8 cellular contexts compared by ENCODE assay signal in the genomic region with DNA sequence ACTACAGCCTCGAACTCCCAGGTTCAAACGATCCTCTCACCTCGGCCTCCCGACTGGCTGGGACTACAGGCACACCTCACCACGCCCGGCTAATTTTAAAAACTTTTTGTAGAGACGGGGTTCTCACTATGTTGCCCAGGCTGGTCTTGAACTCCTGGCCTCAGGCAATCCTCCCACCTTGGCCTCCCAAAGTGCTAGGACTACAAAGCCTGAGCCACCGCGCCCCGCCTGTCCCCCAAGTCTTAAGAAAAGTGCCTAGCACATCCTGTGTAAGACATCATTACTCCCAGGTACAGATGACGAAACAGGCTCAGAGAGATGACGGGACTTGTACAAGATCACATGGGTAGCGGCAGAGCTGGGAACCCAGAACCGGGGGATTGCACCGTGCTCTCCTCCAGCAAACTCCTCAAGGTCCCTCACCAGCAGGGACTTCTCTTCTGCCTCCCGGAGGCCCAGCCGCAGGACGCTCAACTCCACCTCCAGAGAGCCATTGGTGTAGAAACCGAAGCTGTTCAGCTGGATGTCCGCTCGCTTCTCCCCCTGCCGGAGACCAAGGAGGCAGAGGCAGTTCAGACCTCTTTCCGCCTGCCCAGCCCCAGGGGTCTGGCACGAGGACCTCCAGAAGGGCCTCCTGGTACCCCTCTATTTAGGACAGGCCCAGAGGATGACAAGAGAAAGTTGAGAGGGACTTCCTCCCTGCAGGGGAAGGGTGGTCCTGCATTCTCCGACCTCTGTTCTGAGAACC. TPM values are rescaled to one million over a fixed set of nuclear protein-coding genes. Genes with fewer than 3 reads are reported as not detected.
DNase-seq lines count a peak whose midpoint lies in the region; ATAC-seq, FAIRE-seq and TF ChIP-seq lines count a peak whose summit lies in the region.

No MANE protein-coding gene starts in this region.

- 35% methylated on average over 25 of the region's 25 CpGs for WGBS in hepatocyte (ENCODE audit: low lambda C conversion rate, missing lambda C conversion rate)

- H3K4me3 ChIP-seq in astrocyte (ENCODE audit: insufficient read depth, low read depth, low read length) = peak overlapping the region; percentile 79
- H3K4me3 ChIP-seq in hepatocyte = peak overlapping the region; percentile 71

- H4K20me1 ChIP-seq in astrocyte (ENCODE audit: insufficient read depth, low read length) (no peaks in the 10 kb centered on the region), hepatocyte (ENCODE audit: insufficient read depth, poor library complexity, severe bottlenecking) (no peaks in the 10 kb centered on the region)

- no peak for FAIRE-seq in astrocyte (lab: Jason Lieb, UNC)

- H3K27me3 Mint-ChIP-seq in T-helper 2 cell treated with Interferon-gamma antibody and Interleukin-4, amounts not matched to agents 5 μg/mL and 100 μg/mL, for 36 hours (ENCODE audit: low read depth) = no peaks in the 10 kb centered on the region
- H3K27me3 Mint-ChIP-seq in astrocyte (ENCODE audit: low read depth, unreplicated experiment) = no peaks in the 10 kb centered on the region

- H3K27ac Mint-ChIP-seq in T-helper 2 cell treated with Interferon-gamma antibody and Interleukin-4, amounts not matched to agents 5 μg/mL and 100 μg/mL, for 36 hours = peak overlapping the region; percentile 99
- peak overlapping the region; percentile 93 for H3K27ac Mint-ChIP-seq in astrocyte (ENCODE audit: unreplicated experiment)

- H3K9ac ChIP-seq in ES-I3 (ENCODE audit: low read depth, low read length) (peak overlapping the region; percentile 85), astrocyte (ENCODE audit: low read length) (peak overlapping the region; percentile 89)

- no peaks in the 10 kb centered on the region for H3K9me2 ChIP-seq in hepatocyte (replicated peaks; ENCODE audit: insufficient read depth)

- H3K9me3 ChIP-seq in ES-I3 (ENCODE audit: control insufficient read depth, insufficient read depth, low read length) = no peaks in the 10 kb centered on the region
- no peaks in the 10 kb centered on the region for H3K9me3 ChIP-seq in astrocyte (ENCODE audit: insufficient read depth, low read depth, low read length)
- H3K9me3 ChIP-seq in hepatocyte (ENCODE audit: low read depth) = no peaks in the 10 kb centered on the region

- DNase-seq in Kasumi-1 (lab: John Stamatoyannopoulos, UW) = peak; percentile 85
- peak; percentile 79 for DNase-seq in T-helper 2 cell treated with Interferon-gamma antibody and Interleukin-4, amounts not matched to agents 5 μg/mL and 100 μg/mL, for 36 hours (ENCODE audit: low spot score)
- peak; percentile 79 for DNase-seq in astrocyte (ENCODE audit: low read depth)
- peak; percentile 93 for DNase-seq in hepatocyte (ENCODE audit: low spot score)
- DNase-seq in putamen (ENCODE audit: low spot score) = peak; percentile 50
- no peak for DNase-seq in OCI-M2 (lab: John Stamatoyannopoulos, UW; ENCODE audit: unreplicated experiment)

- H3K36me3 Mint-ChIP-seq in T-helper 2 cell treated with Interferon-gamma antibody and Interleukin-4, amounts not matched to agents 5 μg/mL and 100 μg/mL, for 36 hours (ENCODE audit: low read depth) = peaks cover 17% of the 10 kb centered on the region
- peaks cover 4% of the 10 kb centered on the region for H3K36me3 Mint-ChIP-seq in astrocyte (ENCODE audit: low read depth, unreplicated experiment)

- H3K4me3 Mint-ChIP-seq in T-helper 2 cell treated with Interferon-gamma antibody and Interleukin-4, amounts not matched to agents 5 μg/mL and 100 μg/mL, for 36 hours = peak overlapping the region; percentile 98
- H3K4me3 Mint-ChIP-seq in astrocyte (ENCODE audit: unreplicated experiment) = peak overlapping the region; percentile 99

- peak overlapping the region; percentile 55 for H2AFZ ChIP-seq in astrocyte (ENCODE audit: low read depth, low read length)
- peak overlapping the region; percentile 50 for H2AFZ ChIP-seq in hepatocyte

- H3K4me1 ChIP-seq in ES-I3 (ENCODE audit: insufficient read depth, low read length) = peaks cover 18% of the 10 kb centered on the region
- H3K4me1 ChIP-seq in astrocyte (ENCODE audit: insufficient read depth, low read length) = peaks cover 25% of the 10 kb centered on the region
- peaks cover 26% of the 10 kb centered on the region for H3K4me1 ChIP-seq in hepatocyte (ENCODE audit: insufficient read depth)

- TF ChIP-seq CTCF in astrocyte (IDR thresholded peaks at IDR 0.05; ENCODE audit: insufficient read depth, low read depth, low read length) (peak; percentile 50), hepatocyte (IDR thresholded peaks at IDR 0.05; ENCODE audit: poor library complexity) (peak; percentile 66)

- no peak for ATAC-seq in GM19452 (IDR thresholded peaks at IDR 0.05; ENCODE audit: unreplicated experiment)

- H3K79me2 ChIP-seq in astrocyte (ENCODE audit: insufficient read depth, low read length) (peaks cover 25% of the 10 kb centered on the region), hepatocyte (peaks cover 31% of the 10 kb centered on the region)

- H3K27me3 ChIP-seq in astrocyte (ENCODE audit: insufficient read depth, low read length) (no peaks in the 10 kb centered on the region), hepatocyte (no peaks in the 10 kb centered on the region)

- no peaks in the 10 kb centered on the region for H3K36me3 ChIP-seq in ES-I3 (ENCODE audit: insufficient read depth, low read length)
- H3K36me3 ChIP-seq in astrocyte (ENCODE audit: insufficient read depth, low read length) = no peaks in the 10 kb centered on the region
- H3K36me3 ChIP-seq in hepatocyte (replicated peaks; ENCODE audit: insufficient read depth, low read depth) = no peaks in the 10 kb centered on the region

- H3K9me3 Mint-ChIP-seq in T-helper 2 cell treated with Interferon-gamma antibody and Interleukin-4, amounts not matched to agents 5 μg/mL and 100 μg/mL, for 36 hours = no peaks in the 10 kb centered on the region
- peaks cover 3% of the 10 kb centered on the region for H3K9me3 Mint-ChIP-seq in astrocyte (ENCODE audit: unreplicated experiment)

- H3K4me1 Mint-ChIP-seq in T-helper 2 cell treated with Interferon-gamma antibody and Interleukin-4, amounts not matched to agents 5 μg/mL and 100 μg/mL, for 36 hours (ENCODE audit: low read depth) = peaks cover 29% of the 10 kb centered on the region
- peaks cover 16% of the 10 kb centered on the region for H3K4me1 Mint-ChIP-seq in astrocyte (ENCODE audit: low read depth, unreplicated experiment)

- H3K4me2 ChIP-seq in astrocyte (ENCODE audit: low read length) = peak overlapping the region; percentile 95
- H3K4me2 ChIP-seq in hepatocyte = peak overlapping the region; percentile 87

- H3K27ac ChIP-seq in astrocyte (ENCODE audit: low read depth, low read length) = peak overlapping the region; percentile 93
- peak overlapping the region; percentile 95 for H3K27ac ChIP-seq in hepatocyte

RNA-seq across cellular contexts. Expression of gene GPR108, which starts 1.0 kb away (rescaled TPM):
- total RNA-seq in astrocyte = 41.6 and 50.9 TPM in 2 replicates
- 59.0 and 66.6 TPM in 2 replicates for total RNA-seq in hepatocyte
- polyA plus RNA-seq in hepatocyte = 120 TPM in 2 replicates

RNA-seq across cellular contexts. Expression of gene TRIP10, which starts 3.1 kb away (rescaled TPM):
- total RNA-seq in astrocyte (36.3 and 41.4 TPM in 2 replicates), hepatocyte (48.8 and 50.5 TPM in 2 replicates)
- 79.5 and 85.7 TPM in 2 replicates for polyA plus RNA-seq in hepatocyte

RNA-seq across cellular contexts. Expression of gene C3, which starts 15.9 kb away (rescaled TPM):
- total RNA-seq in astrocyte (0.77 and 2.4 TPM in 2 replicates), hepatocyte (563 and 814 TPM in 2 replicates)
- 493 and 556 TPM in 2 replicates for polyA plus RNA-seq in hepatocyte

RNA-seq across cellular contexts. Expression of gene SH2D3A, which starts 30.9 kb away (rescaled TPM):
- 0.91 and 2.6 TPM in 2 replicates for total RNA-seq in astrocyte
- 14.8 and 18.9 TPM in 2 replicates for total RNA-seq in hepatocyte
- 19.6 and 26.0 TPM in 2 replicates for polyA plus RNA-seq in hepatocyte

RNA-seq across cellular contexts. Expression of gene VAV1, which starts 36.2 kb away (rescaled TPM):
- total RNA-seq in astrocyte (not detected in 2 replicates), hepatocyte (0.23 and 0.32 TPM in 2 replicates)
- not detected in 2 replicates for polyA plus RNA-seq in hepatocyte

Comparison
In these comparisons a context has a peak if more than half of its experiments do, and no peak if none do; other contexts are left out.
1. RNA of gene C3, which starts 15.9 kb away (total RNA-seq): 563 to 814 TPM in hepatocyte; 0.77 to 2.4 TPM in astrocyte; every median in the first group is over 100 times any median in the second.